ENCODE assay signal across 8 cellular contexts in the genomic region with DNA sequence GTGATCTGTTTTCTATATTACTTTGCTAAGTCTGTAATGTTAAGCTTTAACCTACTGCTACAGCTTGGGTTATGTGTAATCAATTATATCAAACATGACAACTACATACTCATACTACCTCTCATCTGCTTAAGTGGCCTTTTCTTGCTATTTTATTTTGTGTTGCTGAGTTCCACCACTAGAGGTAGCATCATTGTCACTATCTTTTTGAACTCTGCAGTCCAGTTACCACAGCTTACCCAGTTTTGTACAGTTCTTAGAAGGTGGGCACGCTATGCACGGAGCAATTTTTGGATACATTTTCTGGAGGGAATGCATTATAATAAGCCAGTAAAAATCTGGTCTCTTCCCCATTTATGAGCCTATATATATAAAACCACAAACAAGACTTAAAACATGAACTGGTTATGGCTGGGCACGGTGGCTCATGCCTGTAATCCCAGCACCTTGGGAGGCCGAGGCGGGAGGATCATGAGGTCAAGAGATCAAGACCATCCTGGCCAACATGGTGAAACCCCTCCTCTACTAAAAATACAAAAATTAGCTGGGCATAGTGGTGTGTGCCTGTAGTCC. TPM values are rescaled to one million over a fixed set of nuclear protein-coding genes. Genes with fewer than 3 reads are reported as not detected.
DNase-seq lines count a peak whose midpoint lies in the region; ATAC-seq and TF ChIP-seq lines count a peak whose summit lies in the region.

No MANE protein-coding gene starts in this region.

- no peak overlapping the region for H3K27ac ChIP-seq in foreskin keratinocyte

- ATAC-seq in HG03280 (IDR thresholded peaks at IDR 0.05; ENCODE audit: unreplicated experiment) (peak; percentile 71), foreskin keratinocyte (peak; percentile 69), sciatic nerve (peak; percentile 56)

- H3K4me1 ChIP-seq in foreskin keratinocyte: peaks cover 10% of the 10 kb centered on the region

- DNase-seq in NCI-H345 (lab: John Stamatoyannopoulos, UW) (peak; percentile 3), NCI-H345 treated with DMSO at 0.1 percent for 48 hours (lab: John Stamatoyannopoulos, UW; ENCODE audit: unreplicated experiment) (no peak), SK-MEL-5 (ENCODE audit: low read depth, low spot score) (peak; percentile 66), foreskin keratinocyte (peak in 1 of 2 donors; percentile 34), sciatic nerve (ENCODE audit: low spot score) (no peak), NCI-H226 (no peak), NCI-H187 (lab: John Stamatoyannopoulos, UW) (no peak)

- intact Hi-C loops in sciatic nerve (cut with DNase I): loop anchor here (10.0 kb wide), 2 partner anchors 75 to 155 kb away; no protein-coding TSS in a partner anchor

- H3K27me3 ChIP-seq in foreskin keratinocyte: no peaks in the 10 kb centered on the region

- in situ Hi-C loops in SK-MEL-5 (cut with HindIII; ENCODE audit: low pct_unique_long_range_greater_than_20kb, low sequenced_read_pairs): loop anchor here (25.0 kb wide), 1 partner anchor 93 kb away; no protein-coding TSS in a partner anchor

- peak; percentile 76 for TF ChIP-seq CTCF in foreskin keratinocyte (conservative IDR thresholded peaks at IDR 0.05)

RNA-seq across cellular contexts. Expression of a gene that starts 48.5 kb away (rescaled TPM):
- 26.3 and 27.4 TPM in 2 replicates for total RNA-seq in SK-MEL-5 (2014; rRNA removed; shearing (Covaris generic))
- polyA plus RNA-seq in SK-MEL-5 (2015; cell fraction: cytosol; rRNA removed): 25.8 and 33.7 TPM in 2 replicates
- 7.7 and 14.1 TPM in 2 replicates for polyA plus RNA-seq in SK-MEL-5 (2015; cell fraction: nucleus; rRNA removed)
- 32.7 and 37.3 TPM in 2 replicates for total RNA-seq in foreskin keratinocyte
- polyA plus RNA-seq in foreskin keratinocyte: 15.1 and 19.2 TPM in 2 replicates
- 61.6 TPM for total RNA-seq in sciatic nerve

RNA-seq across cellular contexts. Expression of a gene that starts 59.7 kb away (rescaled TPM):
- 4.5 and 4.8 TPM in 2 replicates for total RNA-seq in SK-MEL-5 (2014; rRNA removed; shearing (Covaris generic))
- polyA plus RNA-seq in SK-MEL-5 (2015; cell fraction: cytosol; rRNA removed): 3.8 and 4.9 TPM in 2 replicates
- 2.1 and 3.2 TPM in 2 replicates for polyA plus RNA-seq in SK-MEL-5 (2015; cell fraction: nucleus; rRNA removed)
- total RNA-seq in foreskin keratinocyte (1.8 and 3.4 TPM in 2 replicates), sciatic nerve (23.3 TPM)
- 1.0 and 1.8 TPM in 2 replicates for polyA plus RNA-seq in foreskin keratinocyte

Comparison
In these comparisons a context has a peak if more than half of its experiments do, and no peak if none do; other contexts are left out.
1. DNase-seq: peak in NCI-H345 (single experiment) and SK-MEL-5 (single experiment); none in NCI-H345 treated with DMSO at 0.1 percent for 48 hours (single experiment), sciatic nerve (single experiment), NCI-H226 (single experiment) and NCI-H187 (0 of 2).
2. Peak in every context shown above with its lines, with median percentiles within 50 percentile points of each other: ATAC-seq.